7 cellular contexts compared by ENCODE assay signal in genomic region chr7:96332325-96332724, GRCh38.
"Had no signal": no experiment of that assay in that cellular context is flagged by ENCODE, and none has a peak within 500 bp of the region (broad histone marks: within the 10 kb centered on the region; RNA-seq: fewer than 3 reads in every experiment).

No MANE protein-coding gene starts in this region.

- H3K4me1 ChIP-seq: HAP-1 had no signal

- DNase-seq: GM23248, GOT3, H7, H9 had no signal

- H3K4me1 Mint-ChIP-seq: GM23338 had no signal

- H3K9ac ChIP-seq: GM23248 had no signal

- H3K36me3 ChIP-seq: HAP-1 had no signal

- H2AFZ ChIP-seq: GM23248, GM23338 had no signal

- H3K4me2 ChIP-seq: GM23338 had no signal

- H3K27ac ChIP-seq: GM23248 had no signal

- H3K4me3 ChIP-seq: GM23248, GM23338, HAP-1 had no signal

- H3K9me3 ChIP-seq: HAP-1 had no signal

- H3K27ac Mint-ChIP-seq: GM23338, H9 had no signal

- H3K4me3 Mint-ChIP-seq: GM23338, H9 had no signal

- H3K9me3 Mint-ChIP-seq: GM23338, H9 had no signal

- ATAC-seq: GM23338, HCT116 had no signal
